ENCODE assay signal across 8 cellular contexts in genomic region chr9:137188490-137189296, GRCh38. TPM values are rescaled to one million over a fixed set of nuclear protein-coding genes. Genes with fewer than 3 reads are reported as not detected.
DNase-seq lines count a peak whose midpoint lies in the region; ATAC-seq and TF ChIP-seq lines count a peak whose summit lies in the region.

A gene with protein sequence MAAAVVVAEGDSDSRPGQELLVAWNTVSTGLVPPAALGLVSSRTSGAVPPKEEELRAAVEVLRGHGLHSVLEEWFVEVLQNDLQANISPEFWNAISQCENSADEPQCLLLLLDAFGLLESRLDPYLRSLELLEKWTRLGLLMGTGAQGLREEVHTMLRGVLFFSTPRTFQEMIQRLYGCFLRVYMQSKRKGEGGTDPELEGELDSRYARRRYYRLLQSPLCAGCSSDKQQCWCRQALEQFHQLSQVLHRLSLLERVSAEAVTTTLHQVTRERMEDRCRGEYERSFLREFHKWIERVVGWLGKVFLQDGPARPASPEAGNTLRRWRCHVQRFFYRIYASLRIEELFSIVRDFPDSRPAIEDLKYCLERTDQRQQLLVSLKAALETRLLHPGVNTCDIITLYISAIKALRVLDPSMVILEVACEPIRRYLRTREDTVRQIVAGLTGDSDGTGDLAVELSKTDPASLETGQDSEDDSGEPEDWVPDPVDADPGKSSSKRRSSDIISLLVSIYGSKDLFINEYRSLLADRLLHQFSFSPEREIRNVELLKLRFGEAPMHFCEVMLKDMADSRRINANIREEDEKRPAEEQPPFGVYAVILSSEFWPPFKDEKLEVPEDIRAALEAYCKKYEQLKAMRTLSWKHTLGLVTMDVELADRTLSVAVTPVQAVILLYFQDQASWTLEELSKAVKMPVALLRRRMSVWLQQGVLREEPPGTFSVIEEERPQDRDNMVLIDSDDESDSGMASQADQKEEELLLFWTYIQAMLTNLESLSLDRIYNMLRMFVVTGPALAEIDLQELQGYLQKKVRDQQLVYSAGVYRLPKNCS (minus strand): TSS chr9:137188560. CDS start chr9:137188532, 28 bp downstream.
A gene with protein sequence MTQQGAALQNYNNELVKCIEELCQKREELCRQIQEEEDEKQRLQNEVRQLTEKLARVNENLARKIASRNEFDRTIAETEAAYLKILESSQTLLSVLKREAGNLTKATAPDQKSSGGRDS (plus strand): TSS chr9:137188676. CDS start chr9:137188727, 51 bp downstream.

- ATAC-seq in GM18907 (IDR thresholded peaks at IDR 0.05; ENCODE audit: unreplicated experiment) (peak; percentile 72), HG03159 (IDR thresholded peaks at IDR 0.05; ENCODE audit: unreplicated experiment) (peak; percentile 74)
- ATAC-seq in activated CD4-positive, CD25-positive, alpha-beta regulatory T cell treated with anti-CD3 and anti-CD28 coated beads, Interleukin-2, amount 50 U/mL, for 24 hours, result peak; percentile 79 to 81

- TF ChIP-seq CTCF in AG09309 (IDR thresholded peaks at IDR 0.05; ENCODE audit: control insufficient read depth, insufficient read depth, low read depth, low read length, missing control alignments) (peak; percentile 57), kidney epithelial cell (IDR thresholded peaks at IDR 0.05; ENCODE audit: insufficient read depth, low read length, poor library complexity, severe bottlenecking) (peak; percentile 59)

- H3K4me3 ChIP-seq in AG09309 (ENCODE audit: control insufficient read depth, low read depth, low read length) (peak within 1 kb of the TSS; percentile 98), kidney epithelial cell (ENCODE audit: low read depth, low read length) (peak within 1 kb of the TSS; percentile 88)

- no peaks in the 10 kb centered on the region for H3K36me3 ChIP-seq in kidney epithelial cell (ENCODE audit: control insufficient read depth, insufficient read depth, low read length)

- H3K27me3 ChIP-seq in kidney epithelial cell (ENCODE audit: control insufficient read depth, insufficient read depth, low read length), result no peaks in the 10 kb centered on the region

- DNase-seq in AG09309 (ENCODE audit: low read depth), result peak; percentile 64
- DNase-seq in NCI-H446 (lab: John Stamatoyannopoulos, UW), result peak; percentile 56 to 90
- peak; percentile 85 for DNase-seq in cerebellar cortex (ENCODE audit: low spot score)
- DNase-seq in kidney epithelial cell (ENCODE audit: low read depth), result peak; percentile 64
- peak; percentile 79 to 88 for DNase-seq in stimulated activated CD4-positive, alpha-beta T cell treated with anti-CD3 and anti-CD28 coated beads, Interleukin-15, amount 100 ng/mL, for 48 hours (ENCODE audit: low read depth in 2 of 2)

RNA-seq across cellular contexts. Expression of the first gene that starts in this region (rescaled TPM):
- total RNA-seq in kidney epithelial cell, result 18.8 and 26.1 TPM in 2 replicates

RNA-seq across cellular contexts. Expression of the second gene that starts in this region (rescaled TPM):
- 91.4 and 95.1 TPM in 2 replicates for total RNA-seq in kidney epithelial cell

Comparison
In these comparisons a context has a peak if more than half of its experiments do, and no peak if none do; other contexts are left out.
1. Peak in every context shown above with its lines: DNase-seq, ATAC-seq and H3K4me3 ChIP-seq.